8 cellular contexts compared by ENCODE assay signal in the genomic region with DNA sequence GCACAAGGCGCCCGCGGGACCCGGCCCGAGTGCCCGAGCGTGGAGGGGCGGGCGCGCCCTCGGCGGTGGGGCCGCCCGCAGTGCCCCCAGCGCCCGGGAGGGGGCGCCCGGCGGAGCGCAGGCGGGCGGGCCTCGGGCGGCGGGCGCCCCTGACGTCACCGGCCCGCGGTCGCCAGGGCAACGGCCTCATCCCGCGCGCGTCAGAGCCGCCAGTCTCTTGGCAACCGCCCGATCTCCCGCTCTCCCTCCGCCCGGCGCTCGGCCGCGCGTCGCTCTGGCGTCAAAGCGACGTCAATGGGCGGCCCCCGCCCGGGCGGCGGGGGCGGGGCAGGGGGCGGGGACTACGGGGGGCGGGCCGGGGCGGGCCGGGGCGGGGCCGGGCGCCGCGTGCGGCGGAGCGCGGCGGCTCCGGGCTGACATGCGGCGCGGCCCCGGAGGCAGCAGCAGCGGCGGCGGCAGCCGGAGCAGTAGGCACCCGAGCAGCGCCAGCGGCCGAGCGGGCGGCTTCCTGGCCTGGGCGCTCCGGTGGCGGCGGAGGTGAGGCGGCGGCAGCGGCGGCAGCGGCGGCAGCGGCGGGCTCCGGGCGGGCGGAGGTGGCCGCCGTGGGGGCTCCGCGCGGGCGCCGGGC.
DNase-seq lines count a peak whose midpoint lies in the region; ATAC-seq and TF ChIP-seq lines count a peak whose summit lies in the region.
"Not testable (repeated sequence)": the region's sequence is repeated elsewhere in the genome, so short reads cannot be mapped to it uniquely, and the experiment has no call there.

No MANE protein-coding gene starts in this region.

- POLR2A ChIA-PET in CD8-positive, alpha-beta T cell (lab: Charles Lee): not testable (repeated sequence)

- not testable (repeated sequence) for H3K9me3 ChIP-seq in CD8-positive, alpha-beta T cell (ENCODE audit: low read length); psoas muscle

- WGBS in psoas muscle, 3 donors: no CpG with 5 or more reads among the region's 110 CpGs

- CTCF ChIA-PET in CD8-positive, alpha-beta T cell (lab: Charles Lee): not testable (repeated sequence)

- H3K36me3 ChIP-seq in CD8-positive, alpha-beta T cell (ENCODE audit: insufficient read depth, low read length); psoas muscle (ENCODE audit: insufficient read depth in 1 of 2, low read depth in 1 of 2): not testable (repeated sequence)

- H3K27me3 Mint-ChIP-seq in CD8-positive, alpha-beta T cell (ENCODE audit: low read depth): not testable (repeated sequence)

- H3K27me3 ChIP-seq in CD8-positive, alpha-beta T cell (ENCODE audit: insufficient read depth, low read length); psoas muscle (ENCODE audit: insufficient read depth in 3 of 3, low read length in 2 of 3): not testable (repeated sequence)

- not testable (repeated sequence) for H3K4me1 Mint-ChIP-seq in CD8-positive, alpha-beta T cell (ENCODE audit: low read depth)

- not testable (repeated sequence) for TF ChIP-seq CTCF in CD8-positive, alpha-beta T cell (IDR thresholded peaks at IDR 0.05); psoas muscle (IDR thresholded peaks at IDR 0.05)

- H3K4me3 ChIP-seq in CD8-positive, alpha-beta T cell (ENCODE audit: low read depth, low read length); psoas muscle: not testable (repeated sequence)

- intact Hi-C loops in CD8-positive, alpha-beta T cell (cut with DNase I, micrococcal nuclease); Right ventricle myocardium superior (cut with DNase I); psoas muscle (cut with DNase I): not testable (repeated sequence)

- peak; percentile 79 for ATAC-seq in CD8-positive, alpha-beta T cell
- ATAC-seq in GM19328 (IDR thresholded peaks at IDR 0.05; ENCODE audit: unreplicated experiment) (peak; percentile 75), GM21717 (IDR thresholded peaks at IDR 0.05; ENCODE audit: unreplicated experiment) (peak; percentile 78), HG02943 (IDR thresholded peaks at IDR 0.05; ENCODE audit: low read depth, unreplicated experiment) (peak; percentile 65), HG03432 (IDR thresholded peaks at IDR 0.05; ENCODE audit: unreplicated experiment) (peak; percentile 81), Right ventricle myocardium superior (ENCODE audit: poor library complexity) (peak; percentile 93), psoas muscle (peak; percentile 87 to 93 (median 92))
- peak; percentile 94 to 96 for ATAC-seq in activated CD4-positive, CD25-positive, alpha-beta regulatory T cell treated with anti-CD3 and anti-CD28 coated beads, Interleukin-2, amount 50 U/mL, for 24 hours

- H3K4me1 ChIP-seq in CD8-positive, alpha-beta T cell (ENCODE audit: insufficient read depth, low read length); psoas muscle: not testable (repeated sequence)

- not testable (repeated sequence) for H3K27ac ChIP-seq in CD8-positive, alpha-beta T cell (ENCODE audit: low read depth, low read length); psoas muscle

- H3K27ac Mint-ChIP-seq in CD8-positive, alpha-beta T cell: not testable (repeated sequence)

- not testable (repeated sequence) for DNase-seq in CD8-positive, alpha-beta T cell; Right ventricle myocardium superior; psoas muscle

- H3K9me3 Mint-ChIP-seq in CD8-positive, alpha-beta T cell: not testable (repeated sequence)

- H3K4me3 Mint-ChIP-seq in CD8-positive, alpha-beta T cell: not testable (repeated sequence)

- H3K36me3 Mint-ChIP-seq in CD8-positive, alpha-beta T cell: not testable (repeated sequence)
